ENCODE assay signal across 14 cellular contexts in the genomic region with DNA sequence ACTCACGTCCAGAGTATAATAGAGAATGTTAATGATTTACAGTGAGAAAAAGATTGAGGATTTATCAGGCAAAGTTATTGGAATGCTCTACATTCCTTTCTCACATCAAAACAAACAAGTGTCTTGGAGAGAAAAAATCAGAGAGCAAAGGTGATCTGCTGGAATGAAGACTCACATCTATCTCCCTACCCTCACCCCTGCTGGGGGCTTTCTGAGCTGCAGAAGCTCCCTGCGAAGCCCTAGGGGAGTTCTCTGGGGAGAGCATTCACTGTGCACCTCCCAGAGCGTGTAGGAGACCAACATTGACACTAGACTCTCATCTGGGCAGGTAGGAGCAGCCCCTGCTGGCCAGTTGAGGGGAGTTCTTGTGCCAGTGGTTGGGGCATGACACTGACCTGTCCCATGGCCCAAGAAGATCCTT.
A peak's percentile ranks its signal among the peaks of the same experiment; 100 is the strongest.
DNase-seq lines count a peak whose midpoint lies in the region; ATAC-seq and TF ChIP-seq lines count a peak whose summit lies in the region.
"Had no signal": no experiment of that assay in that cellular context is flagged by ENCODE, and none has a peak within 500 bp of the region (broad histone marks: within the 10 kb centered on the region; RNA-seq: fewer than 3 reads in every experiment).

No MANE protein-coding gene starts in this region.

- H3K27me3 ChIP-seq in DND-41 (ENCODE audit: insufficient read depth, low read length, poor library complexity) (peaks cover 24% of the 10 kb centered on the region), PC-9 (ENCODE audit: insufficient read depth, low read depth) (peaks cover 88% of the 10 kb centered on the region)
- H3K27me3 ChIP-seq: colonic mucosa had no signal

- H3K27ac ChIP-seq in DND-41 (ENCODE audit: low read length) = no peak overlapping the region
- H3K27ac ChIP-seq in PC-9 = no peak overlapping the region
- H3K27ac ChIP-seq: colonic mucosa, parathyroid adenoma had no signal

- POLR2A ChIA-PET in PC-9 (lab: Charles Lee; ENCODE audit: unreplicated experiment) = no interaction called here

- DNase-seq in DND-41 = no peak
- DNase-seq in iPS-NIHi11 (ENCODE audit: low spot score) = peak; percentile 22
- no peak for DNase-seq in NCI-H2227 (lab: John Stamatoyannopoulos, UW; ENCODE audit: unreplicated experiment)
- DNase-seq in PC-9 = no peak
- DNase-seq in GOT3 (lab: John Stamatoyannopoulos, UW) = no peak
- DNase-seq: activated effector memory CD4-positive, alpha-beta T cell treated with anti-CD3 and anti-CD28 coated beads, Interleukin-2, amount 50 U/mL, for 16 hours; CD4-positive, CD25-positive, alpha-beta regulatory T cell; colonic mucosa; NCI-H446; T-helper 2 cell had no signal

- ATAC-seq in DND-41 (ENCODE audit: insufficient read depth, low read depth) = no peak
- peak; percentile 58 for ATAC-seq in GM19397 (IDR thresholded peaks at IDR 0.05; ENCODE audit: unreplicated experiment)
- ATAC-seq in HG03439 (IDR thresholded peaks at IDR 0.05; ENCODE audit: unreplicated experiment) = peak; percentile 79
- ATAC-seq in HG03139 (IDR thresholded peaks at IDR 0.05; ENCODE audit: unreplicated experiment) = no peak

- no peak overlapping the region for H2AFZ ChIP-seq in DND-41 (ENCODE audit: low read depth, low read length)
- H2AFZ ChIP-seq in PC-9 = no peak overlapping the region
- H2AFZ ChIP-seq: parathyroid adenoma had no signal

- H3K9me2 ChIP-seq in PC-9 (ENCODE audit: insufficient read depth) = 0 out of 2 replicates have a peak, but pooled peaks cover 4% of the 10 kb centered on the region

- CTCF ChIA-PET in PC-9 (lab: Charles Lee) = no interaction called here

- H4K20me1 ChIP-seq in DND-41 (ENCODE audit: insufficient read depth, low read length) = no peaks in the 10 kb centered on the region
- H4K20me1 ChIP-seq in PC-9 (ENCODE audit: insufficient read depth) = no peaks in the 10 kb centered on the region

- TF ChIP-seq CTCF in DND-41 (IDR thresholded peaks at IDR 0.05; ENCODE audit: borderline replicate concordance, extremely low read depth, low read length, poor library complexity, severe bottlenecking) (peak; percentile 21), PC-9 (conservative IDR thresholded peaks at IDR 0.05) (no peak)

- no peaks in the 10 kb centered on the region for H3K36me3 ChIP-seq in DND-41 (ENCODE audit: insufficient read depth, low read length)
- no peaks in the 10 kb centered on the region for H3K36me3 ChIP-seq in PC-9 (ENCODE audit: low read depth)
- H3K36me3 ChIP-seq: colonic mucosa had no signal

- H3K4me3 ChIP-seq in DND-41 (ENCODE audit: low read depth in 1 of 2, low read length in 2 of 2) (no peak overlapping the region), PC-9 (no peak overlapping the region)
- H3K4me3 ChIP-seq: colonic mucosa had no signal

- intact Hi-C loops in PC-9 (cut with micrococcal nuclease; ENCODE audit: unreplicated experiment) = no loop called here

- no peak overlapping the region for H3K4me2 ChIP-seq in DND-41 (ENCODE audit: insufficient read depth, low read length)
- H3K4me2 ChIP-seq in PC-9 = no peak overlapping the region

- H3K9ac ChIP-seq in DND-41 (ENCODE audit: low read depth, low read length) = no peak overlapping the region
- H3K9ac ChIP-seq: parathyroid adenoma had no signal

- no TSS peak for BruUV-seq in PC-9 (replicated peaks; lab: Mats Ljungman, UMichigan)

- H3K9me3 ChIP-seq in DND-41 (ENCODE audit: insufficient read depth, low read length, severe bottlenecking) = no peaks in the 10 kb centered on the region
- H3K9me3 ChIP-seq in PC-9 (ENCODE audit: insufficient read depth, low read depth) = no peaks in the 10 kb centered on the region
- H3K9me3 ChIP-seq: colonic mucosa had no signal

- no peaks in the 10 kb centered on the region for H3K4me1 ChIP-seq in DND-41 (ENCODE audit: insufficient read depth, low read length)
- H3K4me1 ChIP-seq in PC-9 (replicated peaks; ENCODE audit: insufficient read depth) = no peaks in the 10 kb centered on the region
- H3K4me1 ChIP-seq: colonic mucosa, parathyroid adenoma had no signal

- no peaks in the 10 kb centered on the region for H3F3A ChIP-seq in PC-9 (ENCODE audit: insufficient read depth, low read depth)

- H3K79me2 ChIP-seq in DND-41 (ENCODE audit: insufficient read depth, low read length) (no peaks in the 10 kb centered on the region), PC-9 (ENCODE audit: low read depth) (no peaks in the 10 kb centered on the region)
- H3K79me2 ChIP-seq: parathyroid adenoma had no signal

Comparison
In these comparisons a context has a peak if more than half of its experiments do, and no peak if none do; other contexts are left out.
1. ATAC-seq: peak in GM19397 (single experiment) and HG03439 (single experiment); none in DND-41 (single experiment) and HG03139 (single experiment).